8 cellular contexts compared by ENCODE assay signal in genomic region chr16:24041834-24042631, GRCh38.
DNase-seq lines count a peak whose midpoint lies in the region; ATAC-seq and TF ChIP-seq lines count a peak whose summit lies in the region.

No MANE protein-coding gene starts in this region.

- H3K4me1 Mint-ChIP-seq in activated naive CD4-positive, alpha-beta T cell treated with anti-CD3 and anti-CD28 coated beads, Interleukin-2, amount 10 ng/mL, durations not matched to agents 7 days and 5 days, result peaks cover 3% of the 10 kb centered on the region

- H2AFZ ChIP-seq in SK-N-SH (ENCODE audit: low read depth), result no peak overlapping the region

- no peaks in the 10 kb centered on the region for H3K36me3 ChIP-seq in SK-N-SH (replicated peaks in 1 of 2; ENCODE audit: control insufficient read depth in 1 of 2, insufficient read depth in 2 of 2, low read length in 1 of 2)
- H3K36me3 ChIP-seq in cardiac muscle cell, result no peaks in the 10 kb centered on the region

- 16% methylated on average over 10 of the region's 11 CpGs for WGBS in SK-N-SH (ENCODE audit: low lambda C conversion rate)

- CTCF ChIA-PET in SK-N-SH (lab: Yijun Ruan, JAX), result interaction anchor here (0.6 to 9.6 kb wide), 48 partner anchors 11 to 766 kb away, joined by 3 to 223 read pairs (median 3); partner anchors contain the start of genes CACNG3 and CHP2
- CTCF ChIA-PET in activated naive CD4-positive, alpha-beta T cell treated with anti-CD3 and anti-CD28 coated beads, Interleukin-2, amount 10 ng/mL, durations not matched to agents 7 days and 5 days (lab: Charles Lee), result interaction anchor here (0.7 to 4.2 kb wide), 9 partner anchors 13 to 462 kb away, joined by 3 to 26 read pairs (median 4); no protein-coding TSS in a partner anchor

- H3K9me2 ChIP-seq in SK-N-SH, result no peaks in the 10 kb centered on the region

- no peaks in the 10 kb centered on the region for H3K79me2 ChIP-seq in SK-N-SH (ENCODE audit: insufficient read depth)

- no peaks in the 10 kb centered on the region for H3K9me3 ChIP-seq in SK-N-SH
- H3K9me3 ChIP-seq in cardiac muscle cell (ENCODE audit: low read depth), result no peaks in the 10 kb centered on the region

- H3K36me3 Mint-ChIP-seq in activated naive CD4-positive, alpha-beta T cell treated with anti-CD3 and anti-CD28 coated beads, Interleukin-2, amount 10 ng/mL, durations not matched to agents 7 days and 5 days, result peaks cover 22% of the 10 kb centered on the region

- TF ChIP-seq CTCF in LNCAP (IDR thresholded peaks at IDR 0.05), result peak; percentile 85
- peak; percentile 85 for TF ChIP-seq CTCF in SK-N-SH (IDR thresholded peaks at IDR 0.05)
- TF ChIP-seq CTCF in cardiac muscle cell (IDR thresholded peaks at IDR 0.05; ENCODE audit: low read depth, low read length), result peak; percentile 77

- H3K9ac ChIP-seq in SK-N-SH, result no peak overlapping the region

- peak; percentile 80 for DNase-seq in AG08395 (ENCODE audit: low spot score)
- peak; percentile 75 for DNase-seq in SK-N-SH
- peak; percentile 82 for DNase-seq in activated naive CD4-positive, alpha-beta T cell treated with anti-CD3 and anti-CD28 coated beads, Interleukin-2, amount 10 ng/mL, durations not matched to agents 7 days and 5 days
- peak; percentile 64 to 78 for DNase-seq in cardiac muscle cell (ENCODE audit: low read depth in 1 of 2, low spot score in 1 of 2)
- peak; percentile 8 for DNase-seq in renal cortical epithelial cell (ENCODE audit: low read depth)
- no peak for DNase-seq in cerebellar nuclear complex (lab: John Stamatoyannopoulos, UW)

- H3K27me3 ChIP-seq in SK-N-SH (ENCODE audit: insufficient read depth), result no peaks in the 10 kb centered on the region
- H3K27me3 ChIP-seq in cardiac muscle cell, result no peaks in the 10 kb centered on the region

- H3K4me3 Mint-ChIP-seq in activated naive CD4-positive, alpha-beta T cell treated with anti-CD3 and anti-CD28 coated beads, Interleukin-2, amount 10 ng/mL, durations not matched to agents 7 days and 5 days, result no peak overlapping the region

- ATAC-seq in GM18867 (IDR thresholded peaks at IDR 0.05; ENCODE audit: unreplicated experiment), result peak; percentile 78

- no peak for TF ChIP-seq EP300 in SK-N-SH (IDR thresholded peaks at IDR 0.05; ENCODE audit: borderline replicate concordance in 1 of 2, low read depth in 1 of 2, low read length in 1 of 2)

- H3K27ac ChIP-seq in SK-N-SH (ENCODE audit: low read depth in 2 of 2, low read length in 1 of 2) (no peak overlapping the region), cardiac muscle cell (no peak overlapping the region)

- H3K9me3 Mint-ChIP-seq in activated naive CD4-positive, alpha-beta T cell treated with anti-CD3 and anti-CD28 coated beads, Interleukin-2, amount 10 ng/mL, durations not matched to agents 7 days and 5 days, result no peaks in the 10 kb centered on the region

- no peaks in the 10 kb centered on the region for H3K27me3 Mint-ChIP-seq in activated naive CD4-positive, alpha-beta T cell treated with anti-CD3 and anti-CD28 coated beads, Interleukin-2, amount 10 ng/mL, durations not matched to agents 7 days and 5 days

- H3K4me1 ChIP-seq in SK-N-SH (ENCODE audit: control insufficient read depth in 1 of 2, insufficient read depth in 2 of 2, low read depth in 1 of 2, low read length in 1 of 2) (no peaks in the 10 kb centered on the region; a peak in 1 of 4 replicates), cardiac muscle cell (ENCODE audit: low read depth) (no peaks in the 10 kb centered on the region)

- no peaks in the 10 kb centered on the region for H3F3A ChIP-seq in SK-N-SH (replicated peaks; ENCODE audit: insufficient read depth)

- H3K27ac Mint-ChIP-seq in activated naive CD4-positive, alpha-beta T cell treated with anti-CD3 and anti-CD28 coated beads, Interleukin-2, amount 10 ng/mL, durations not matched to agents 7 days and 5 days, result no peak overlapping the region

- H3K4me3 ChIP-seq in SK-N-SH (ENCODE audit: low read depth in 2 of 2, low read length in 1 of 2) (peak overlapping the region in 1 of 2 experiments; percentile 48; a peak in 1 of 4 replicates), cardiac muscle cell (no peak overlapping the region)

- POLR2A ChIA-PET in SK-N-SH (lab: Yijun Ruan, JAX), result no interaction called here

- no peaks in the 10 kb centered on the region for H4K20me1 ChIP-seq in SK-N-SH (ENCODE audit: insufficient read depth)

- H3K4me2 ChIP-seq in SK-N-SH, result no peak overlapping the region

- TF ChIP-seq RAD21 in SK-N-SH (IDR thresholded peaks at IDR 0.05; ENCODE audit: low read length), result peak; percentile 86

TF ChIP-seq in SK-N-SH, 30 proteins besides CTCF, POLR2A, EP300 and RAD21:
- TF ChIP-seq SMC3 (IDR thresholded peaks at IDR 0.05; ENCODE audit: low read depth, low read length) (peak; percentile 71), NFIC (IDR thresholded peaks at IDR 0.05; ENCODE audit: borderline replicate concordance) (no peak)

Comparison
In these comparisons a context has a peak if more than half of its experiments do, and no peak if none do; other contexts are left out.
1. DNase-seq: peak in AG08395 (single experiment), SK-N-SH (single experiment), activated naive CD4-positive, alpha-beta T cell treated with anti-CD3 and anti-CD28 coated beads, Interleukin-2, amount 10 ng/mL, durations not matched to agents 7 days and 5 days (single experiment), cardiac muscle cell (2 of 2) and renal cortical epithelial cell (single experiment); none in cerebellar nuclear complex (0 of 2).
2. Peak in every context shown above with its lines, with median percentiles within 50 percentile points of each other: CTCF ChIP-seq.